Comparison of ENCODE assay signal across 8 cellular contexts in the genomic region with DNA sequence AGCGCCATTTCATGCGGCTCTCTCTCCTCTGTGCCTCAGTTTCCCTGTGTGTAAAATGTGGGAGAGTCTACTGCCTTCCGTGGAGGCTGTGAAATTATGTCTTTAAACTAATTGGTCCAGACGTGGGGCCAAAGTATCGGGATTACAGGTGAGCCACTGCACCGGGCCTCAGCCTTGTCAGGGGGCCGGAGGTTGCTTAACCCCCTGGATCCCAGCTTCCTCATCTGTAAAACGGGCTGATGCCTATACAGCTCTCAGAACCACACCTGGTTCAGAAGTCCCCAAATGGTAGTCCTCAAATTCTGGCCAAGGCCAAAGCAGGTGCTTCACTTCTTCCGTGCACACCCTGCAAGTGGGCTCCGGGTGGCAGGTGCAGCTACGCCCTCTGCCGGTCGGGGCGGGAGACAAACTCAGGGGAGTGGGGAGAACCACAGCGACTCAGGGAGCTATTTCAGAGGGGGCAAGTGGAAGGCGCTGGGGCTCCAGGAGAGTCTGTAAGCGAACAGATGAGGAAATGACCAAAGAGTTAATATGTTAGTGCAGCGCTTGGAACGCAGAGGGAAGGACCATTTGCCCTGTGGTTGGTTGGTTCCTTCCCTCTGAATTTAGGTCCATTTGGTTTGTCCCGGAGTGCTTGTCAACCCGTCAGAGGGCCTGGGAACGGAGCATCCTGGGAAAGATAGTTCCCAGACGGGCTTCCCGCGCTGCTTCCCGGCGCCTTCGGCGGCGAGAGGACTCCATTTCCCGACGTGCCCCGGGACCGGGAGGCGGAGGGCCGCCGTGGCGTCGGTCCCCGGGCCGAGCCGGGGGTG. TPM values are rescaled to one million over a fixed set of nuclear protein-coding genes. Genes with fewer than 3 reads are reported as not detected.
A peak's percentile ranks its signal among the peaks of the same experiment; 100 is the strongest.
DNase-seq lines count a peak whose midpoint lies in the region; ATAC-seq and TF ChIP-seq lines count a peak whose summit lies in the region.

A gene (plus strand): TSS at position 812 of the 812 bp plus-strand sequence. CDS start 135 bp downstream, outside the sequence.

- H3K27me3 Mint-ChIP-seq in type B pancreatic cell: no peaks in the 10 kb centered on the region

- no peaks in the 10 kb centered on the region for H3K9me3 Mint-ChIP-seq in type B pancreatic cell

- H3K36me3 Mint-ChIP-seq in type B pancreatic cell: peaks cover 9% of the 10 kb centered on the region

- H3K4me3 Mint-ChIP-seq in type B pancreatic cell: peak within 1 kb of the TSS; percentile 100

- peak; percentile 82 for DNase-seq in NCI-H1436 treated with DMSO at 0.1 percent for 48 hours (lab: John Stamatoyannopoulos, UW)
- peak; percentile 95 to 98 (median 96) for DNase-seq in adrenal gland
- peak; percentile 93 to 96 for DNase-seq in heart right ventricle
- DNase-seq in posterior cingulate gyrus: peak; percentile 87 to 99 (median 94)
- peak; percentile 95 for DNase-seq in type B pancreatic cell (ENCODE audit: extremely low spot score, unreplicated experiment)

- H3K4me1 Mint-ChIP-seq in type B pancreatic cell (ENCODE audit: unreplicated experiment): peaks cover 24% of the 10 kb centered on the region

- peak within 1 kb of the TSS; percentile 98 for H3K27ac Mint-ChIP-seq in type B pancreatic cell

- H3K4me3 ChIP-seq in GM12875 (ENCODE audit: low read depth, low read length) (peak within 1 kb of the TSS; percentile 91), adrenal gland (peak within 1 kb of the TSS; percentile 48 to 100 (median 79)), heart right ventricle (peak within 1 kb of the TSS; percentile 83 to 100 (median 93))

- H3K27ac ChIP-seq in adrenal gland: peak within 1 kb of the TSS; percentile 94 to 100 (median 96)
- peak within 1 kb of the TSS; percentile 68 to 99 (median 96) for H3K27ac ChIP-seq in heart right ventricle

- peak; percentile 70 for ATAC-seq in HG02852 (IDR thresholded peaks at IDR 0.05; ENCODE audit: unreplicated experiment)
- ATAC-seq in heart right ventricle: peak; percentile 96 to 99 (median 98)

- WGBS in adrenal gland, 4 donors: 7 to 11% (median 8%) methylated on average over 19 to 42 of the region's 42 CpGs
- WGBS in heart right ventricle, 2 donors: 7 to 8% methylated on average over 42 of the region's 42 CpGs

- H3K4me1 ChIP-seq in adrenal gland (replicated peaks in 1 of 2): peaks cover 8 to 15% of the 10 kb centered on the region in 2 donors
- peaks cover 9 to 28% (median 22%) of the 10 kb centered on the region in 9 donors for H3K4me1 ChIP-seq in heart right ventricle

- H3K9me3 ChIP-seq in adrenal gland (replicated peaks in 1 of 3) (no peaks in the 10 kb centered on the region), heart right ventricle (no peaks in the 10 kb centered on the region)

- H3K27me3 ChIP-seq in adrenal gland (no peaks in the 10 kb centered on the region), heart right ventricle (no peaks in the 10 kb centered on the region)

- intact Hi-C loops in T-helper 1 cell treated with Interleukin-12 subunit alpha and Interleukin-12 subunit beta and Interleukin-4 antibody, amounts not matched to agents 30 ng/mL and 1 ng/mL, for 36 hours (cut with micrococcal nuclease): loop anchor here (1.0 to 2.0 kb wide), 14 partner anchors 8 to 335 kb away; a partner anchor contains a TSS
- intact Hi-C loops in adrenal gland (cut with DNase I) (no loop called here), heart right ventricle (cut with DNase I) (loop anchor here in 1 of 10 donors (1.0 kb wide), 1 partner anchor 8 kb away; no protein-coding TSS in a partner anchor), posterior cingulate gyrus (cut with DNase I) (no loop called here)

- peak; percentile 96 for TF ChIP-seq CTCF in GM12875 (IDR thresholded peaks at IDR 0.05; ENCODE audit: borderline replicate concordance, insufficient read depth, low read depth, low read length)
- TF ChIP-seq CTCF in adrenal gland (IDR thresholded peaks at IDR 0.05): peak; percentile 79 to 99 (median 90)
- TF ChIP-seq CTCF in heart right ventricle (IDR thresholded peaks at IDR 0.05): peak; percentile 86 to 99 (median 93)
- peak; percentile 99 for TF ChIP-seq CTCF in type B pancreatic cell (conservative IDR thresholded peaks at IDR 0.05)

- H3K36me3 ChIP-seq in adrenal gland (replicated peaks in 1 of 2) (no peaks in the 10 kb centered on the region), heart right ventricle (peaks cover 0 to 6% (median 0%) of the 10 kb centered on the region in 9 donors)

- no peak for TF ChIP-seq POLR2A in adrenal gland (IDR thresholded peaks at IDR 0.05)

RNA-seq across cellular contexts. Expression of the gene that starts here (rescaled TPM):
- total RNA-seq in T-helper 1 cell treated with Interleukin-12 subunit alpha and Interleukin-12 subunit beta and Interleukin-4 antibody, amounts not matched to agents 30 ng/mL and 1 ng/mL, for 36 hours: 108 and 113 TPM in 2 replicates
- total RNA-seq in adrenal gland (10 to 100 TPM; 52.7 to 94.1 (median 75.1) TPM), heart right ventricle (10 to 100 TPM; 32.2 to 73.5 (median 42.9) TPM), type B pancreatic cell (ENCODE audit: low replicate concordance) (87.9 and 88.6 TPM in 2 replicates)
- polyA plus RNA-seq in adrenal gland (10 to 100 TPM; 23.3 to 35.6 (median 27.3) TPM), heart right ventricle (10 to 100 TPM; 19.2 to 20.3 TPM)

Comparison
In these comparisons a context has a peak if more than half of its experiments do, and no peak if none do; other contexts are left out.
1. Peak in every context shown above with its lines: DNase-seq, ATAC-seq, H3K4me3 ChIP-seq and H3K27ac ChIP-seq.